ENCODE assay signal across 29 cellular contexts in genomic region chr16:1184980-1185379, GRCh38. TPM values are rescaled to one million over a fixed set of nuclear protein-coding genes. Genes with fewer than 3 reads are reported as not detected.
"Had no signal": no experiment of that assay in that cellular context is flagged by ENCODE, and none has a peak within 500 bp of the region (broad histone marks: within the 10 kb centered on the region; RNA-seq: fewer than 3 reads in every experiment).

No MANE protein-coding gene starts in this region.

- H3K27ac ChIP-seq: ascending aorta, cardiac muscle cell, SJCRH30, SK-N-MC had no signal

- H3K27ac Mint-ChIP-seq: activated CD4-positive, alpha-beta T cell treated with anti-CD3 and anti-CD28 coated beads for 36 hours; activated CD4-positive, alpha-beta T cell treated with anti-CD3 and anti-CD28 coated beads, Interleukin-2, amount 10 ng/mL, durations not matched to agents 7 days and 5 days; activated CD8-positive, alpha-beta T cell treated with anti-CD3 and anti-CD28 coated beads, Interleukin-2, amount 10 ng/mL, durations not matched to agents 7 days and 5 days; activated naive CD4-positive, alpha-beta T cell treated with anti-CD3 and anti-CD28 coated beads, Interleukin-2, amount 50 U/mL, for 24 hours; activated naive CD8-positive, alpha-beta T cell treated with anti-CD3 and anti-CD28 coated beads, Interleukin-2, amount 10 ng/mL, durations not matched to agents 7 days and 5 days; activated T-cell treated with anti-CD3 and anti-CD28 coated beads, Interleukin-2, amount 50 U/mL, for 24 hours; activated T-helper 2 cell treated with anti-CD3 and anti-CD28 coated beads, Interferon-gamma antibody, Interleukin-2, Interleukin-4, amounts not matched to agents 10 μg/mL and 5 μg/mL and 100 μg/mL, durations not matched to agents 14 hours and 24 hours and 36 hours had no signal

- H3K27me3 ChIP-seq: ascending aorta, cardiac muscle cell, SJCRH30 had no signal

- H3K36me3 Mint-ChIP-seq: activated naive CD4-positive, alpha-beta T cell treated with anti-CD3 and anti-CD28 coated beads, Interleukin-2, amount 50 U/mL, for 24 hours; activated naive CD8-positive, alpha-beta T cell treated with anti-CD3 and anti-CD28 coated beads, Interleukin-2, amount 10 ng/mL, durations not matched to agents 7 days and 5 days had no signal

- H3K36me3 ChIP-seq: ascending aorta, cardiac muscle cell, MG63, SJCRH30 had no signal

- H3K9me3 Mint-ChIP-seq: activated CD4-positive, alpha-beta T cell treated with anti-CD3 and anti-CD28 coated beads, Interleukin-2, amount 10 ng/mL, durations not matched to agents 7 days and 5 days; activated naive CD4-positive, alpha-beta T cell treated with anti-CD3 and anti-CD28 coated beads, Interleukin-2, amount 50 U/mL, for 24 hours; activated naive CD8-positive, alpha-beta T cell treated with anti-CD3 and anti-CD28 coated beads, Interleukin-2, amount 10 ng/mL, durations not matched to agents 7 days and 5 days; activated T-cell treated with anti-CD3 and anti-CD28 coated beads, Interleukin-2, amount 50 U/mL, for 24 hours; activated T-helper 2 cell treated with anti-CD3 and anti-CD28 coated beads, Interferon-gamma antibody, Interleukin-2, Interleukin-4, amounts not matched to agents 10 μg/mL and 5 μg/mL and 100 μg/mL, durations not matched to agents 14 hours and 24 hours and 36 hours; central memory CD8-positive, alpha-beta T cell had no signal

- H3K4me3 Mint-ChIP-seq: activated CD4-positive, alpha-beta T cell treated with anti-CD3 and anti-CD28 coated beads for 36 hours; activated CD4-positive, alpha-beta T cell treated with anti-CD3 and anti-CD28 coated beads, Interleukin-2, amount 10 ng/mL, durations not matched to agents 7 days and 5 days; activated CD8-positive, alpha-beta T cell treated with anti-CD3 and anti-CD28 coated beads, Interleukin-2, amount 10 ng/mL, durations not matched to agents 7 days and 5 days; activated naive CD4-positive, alpha-beta T cell treated with anti-CD3 and anti-CD28 coated beads, Interleukin-2, amount 50 U/mL, for 24 hours; activated naive CD8-positive, alpha-beta T cell treated with anti-CD3 and anti-CD28 coated beads, Interleukin-2, amount 10 ng/mL, durations not matched to agents 7 days and 5 days; activated T-cell treated with anti-CD3 and anti-CD28 coated beads, Interleukin-2, amount 50 U/mL, for 24 hours; central memory CD8-positive, alpha-beta T cell had no signal

- H3K4me1 Mint-ChIP-seq: activated CD4-positive, alpha-beta T cell treated with anti-CD3 and anti-CD28 coated beads for 36 hours; activated CD4-positive, alpha-beta T cell treated with anti-CD3 and anti-CD28 coated beads, Interleukin-2, amount 10 ng/mL, durations not matched to agents 7 days and 5 days; activated naive CD4-positive, alpha-beta T cell treated with anti-CD3 and anti-CD28 coated beads, Interleukin-2, amount 50 U/mL, for 24 hours; activated naive CD8-positive, alpha-beta T cell treated with anti-CD3 and anti-CD28 coated beads, Interleukin-2, amount 10 ng/mL, durations not matched to agents 7 days and 5 days; central memory CD8-positive, alpha-beta T cell had no signal

- H3K4me3 ChIP-seq: ascending aorta, cardiac muscle cell, MG63, SJCRH30, SK-N-MC had no signal

- ATAC-seq: activated CD4-positive, alpha-beta T cell treated with anti-CD3 and anti-CD28 coated beads for 36 hours; activated CD4-positive, CD25-positive, alpha-beta regulatory T cell treated with anti-CD3 and anti-CD28 coated beads, Interleukin-2, amount 50 U/mL, for 24 hours; activated CD8-positive, alpha-beta T cell treated with anti-CD3 and anti-CD28 coated beads, Interleukin-2, amount 10 ng/mL, durations not matched to agents 7 days and 5 days; Panc1 had no signal

- DNase-seq: activated CD4-positive, alpha-beta T cell treated with anti-CD3 and anti-CD28 coated beads for 36 hours; activated CD4-positive, alpha-beta T cell treated with anti-CD3 and anti-CD28 coated beads, Interleukin-2, amount 10 ng/mL, durations not matched to agents 7 days and 5 days; activated CD4-positive, alpha-beta T cell treated with anti-CD3 and anti-CD28 coated beads, Interleukin-2, amount 50 U/mL, for 48 hours; activated CD8-positive, alpha-beta T cell treated with anti-CD3 and anti-CD28 coated beads, Interleukin-2, amount 10 ng/mL, durations not matched to agents 7 days and 5 days; activated gamma-delta T cell; activated naive CD4-positive, alpha-beta T cell treated with Interleukin-2 at 50 U/mL for 16 hours; activated naive CD8-positive, alpha-beta T cell treated with anti-CD3 and anti-CD28 coated beads, Interleukin-2, amount 10 ng/mL, durations not matched to agents 7 days and 5 days; activated T-cell treated with anti-CD3 and anti-CD28 coated beads, Interleukin-2, amount 50 U/mL, for 24 hours; Karpas-422; NCI-H1048; NCI-H1105 treated with DMSO at 0.1 percent for 48 hours; NCI-H1694; NCI-H1930; NCI-H2081 treated with DMSO at 0.1 percent for 48 hours; SJCRH30; T1000 had no signal

- H3K27me3 Mint-ChIP-seq: activated CD4-positive, alpha-beta T cell treated with anti-CD3 and anti-CD28 coated beads for 36 hours; activated CD4-positive, alpha-beta T cell treated with anti-CD3 and anti-CD28 coated beads, Interleukin-2, amount 10 ng/mL, durations not matched to agents 7 days and 5 days; activated naive CD4-positive, alpha-beta T cell treated with anti-CD3 and anti-CD28 coated beads, Interleukin-2, amount 50 U/mL, for 24 hours; activated naive CD8-positive, alpha-beta T cell treated with anti-CD3 and anti-CD28 coated beads, Interleukin-2, amount 10 ng/mL, durations not matched to agents 7 days and 5 days; central memory CD8-positive, alpha-beta T cell had no signal

- H3K9me3 ChIP-seq: ascending aorta, MG63, SJCRH30 had no signal

RNA-seq across cellular contexts. Expression of gene CACNA1H, which starts 32.1 kb away (rescaled TPM):
- total RNA-seq: RPMI7951 had no signal

RNA-seq across cellular contexts. Expression of gene TPSG1, which starts 40.1 kb away (rescaled TPM):
- total RNA-seq: activated CD4-positive, alpha-beta T cell treated with anti-CD3 and anti-CD28 coated beads for 36 hours; activated CD4-positive, alpha-beta T cell treated with anti-CD3 and anti-CD28 coated beads, Interleukin-2, amount 10 ng/mL, durations not matched to agents 7 days and 5 days; activated CD8-positive, alpha-beta T cell treated with anti-CD3 and anti-CD28 coated beads, Interleukin-2, amount 10 ng/mL, durations not matched to agents 7 days and 5 days; activated naive CD8-positive, alpha-beta T cell treated with anti-CD3 and anti-CD28 coated beads, Interleukin-2, amount 10 ng/mL, durations not matched to agents 7 days and 5 days; activated T-helper 2 cell treated with anti-CD3 and anti-CD28 coated beads, Interferon-gamma antibody, Interleukin-2, Interleukin-4, amounts not matched to agents 10 μg/mL and 5 μg/mL and 100 μg/mL, durations not matched to agents 14 hours and 24 hours and 36 hours; ascending aorta; cardiac muscle cell; NCI-H460; SJCRH30; T-helper 1 cell treated with Interleukin-12 subunit alpha and Interleukin-12 subunit beta and Interleukin-4 antibody, amounts not matched to agents 30 ng/mL and 1 ng/mL, for 36 hours; T-helper 2 cell treated with Interferon-gamma antibody and Interleukin-4, amounts not matched to agents 100 ng/mL and 5 ng/mL, for 36 hours had no signal

RNA-seq across cellular contexts. Expression of gene TPSB2, which starts 45.0 kb away (rescaled TPM):
- total RNA-seq: activated CD4-positive, alpha-beta T cell treated with anti-CD3 and anti-CD28 coated beads for 36 hours; activated CD4-positive, alpha-beta T cell treated with anti-CD3 and anti-CD28 coated beads, Interleukin-2, amount 10 ng/mL, durations not matched to agents 7 days and 5 days; activated CD8-positive, alpha-beta T cell treated with anti-CD3 and anti-CD28 coated beads, Interleukin-2, amount 10 ng/mL, durations not matched to agents 7 days and 5 days; activated naive CD8-positive, alpha-beta T cell treated with anti-CD3 and anti-CD28 coated beads, Interleukin-2, amount 10 ng/mL, durations not matched to agents 7 days and 5 days; activated T-helper 2 cell treated with anti-CD3 and anti-CD28 coated beads, Interferon-gamma antibody, Interleukin-2, Interleukin-4, amounts not matched to agents 10 μg/mL and 5 μg/mL and 100 μg/mL, durations not matched to agents 14 hours and 24 hours and 36 hours; ascending aorta; cardiac muscle cell; NCI-H460; RPMI7951; SJCRH30; T-helper 1 cell treated with Interleukin-12 subunit alpha and Interleukin-12 subunit beta and Interleukin-4 antibody, amounts not matched to agents 30 ng/mL and 1 ng/mL, for 36 hours; T-helper 2 cell treated with Interferon-gamma antibody and Interleukin-4, amounts not matched to agents 100 ng/mL and 5 ng/mL, for 36 hours had no signal
- polyA plus RNA-seq: cardiac muscle cell had no signal

RNA-seq across cellular contexts. Expression of gene TPSAB1, which starts 55.5 kb away (rescaled TPM):
- total RNA-seq: activated CD4-positive, alpha-beta T cell treated with anti-CD3 and anti-CD28 coated beads for 36 hours; activated CD4-positive, alpha-beta T cell treated with anti-CD3 and anti-CD28 coated beads, Interleukin-2, amount 10 ng/mL, durations not matched to agents 7 days and 5 days; activated CD8-positive, alpha-beta T cell treated with anti-CD3 and anti-CD28 coated beads, Interleukin-2, amount 10 ng/mL, durations not matched to agents 7 days and 5 days; activated naive CD8-positive, alpha-beta T cell treated with anti-CD3 and anti-CD28 coated beads, Interleukin-2, amount 10 ng/mL, durations not matched to agents 7 days and 5 days; activated T-helper 2 cell treated with anti-CD3 and anti-CD28 coated beads, Interferon-gamma antibody, Interleukin-2, Interleukin-4, amounts not matched to agents 10 μg/mL and 5 μg/mL and 100 μg/mL, durations not matched to agents 14 hours and 24 hours and 36 hours; cardiac muscle cell; NCI-H460; SJCRH30; T-helper 1 cell treated with Interleukin-12 subunit alpha and Interleukin-12 subunit beta and Interleukin-4 antibody, amounts not matched to agents 30 ng/mL and 1 ng/mL, for 36 hours; T-helper 2 cell treated with Interferon-gamma antibody and Interleukin-4, amounts not matched to agents 100 ng/mL and 5 ng/mL, for 36 hours had no signal
- polyA plus RNA-seq: cardiac muscle cell had no signal
